20 cellular contexts compared by ENCODE assay signal in genomic region chr11:131129474-131129873, GRCh38.
DNase-seq lines count a peak whose midpoint lies in the region; ATAC-seq and TF ChIP-seq lines count a peak whose summit lies in the region.
"Had no signal": no experiment of that assay in that cellular context is flagged by ENCODE, and none has a peak within 500 bp of the region (broad histone marks: within the 10 kb centered on the region; RNA-seq: fewer than 3 reads in every experiment).

No MANE protein-coding gene starts in this region.

- H3K4me2 ChIP-seq in mesendoderm (ENCODE audit: low read length) = no peak overlapping the region
- H3K4me2 ChIP-seq: BLaER1 had no signal

- no peak overlapping the region for H3K4ac ChIP-seq in mesendoderm (ENCODE audit: low read depth, low read length)

- H4K8ac ChIP-seq in mesendoderm (ENCODE audit: low read depth, low read length) = no peak overlapping the region

- no peak overlapping the region for H3K4me3 ChIP-seq in mesendoderm (ENCODE audit: low read length)
- H3K4me3 ChIP-seq: BLaER1 had no signal

- H2BK15ac ChIP-seq in mesendoderm (replicated peaks; ENCODE audit: low read depth) = no peak overlapping the region

- no peak overlapping the region for H2AK5ac ChIP-seq in mesendoderm (ENCODE audit: low read length)

- POLR2A ChIA-PET in WTC11 (lab: Charles Lee) = no interaction called here

- no peak overlapping the region for H3K18ac ChIP-seq in mesendoderm (ENCODE audit: low read length)

- no peak overlapping the region for H3K9ac ChIP-seq in mesendoderm (ENCODE audit: low read length)
- H3K9ac ChIP-seq: BLaER1 had no signal

- H3K36me3 Mint-ChIP-seq in stimulated activated naive CD8-positive, alpha-beta T cell treated with anti-CD3 and anti-CD28 coated beads, Interleukin-15, Interleukin-2, amounts not matched to agents 100 ng/mL and 50 ng/mL, for 24 hours (ENCODE audit: low read depth) = no peaks in the 10 kb centered on the region
- peaks cover 7% of the 10 kb centered on the region; the same call in 1 of the 2 replicates for H3K36me3 Mint-ChIP-seq in WTC11
- H3K36me3 Mint-ChIP-seq: CD4-positive, CD25-positive, alpha-beta regulatory T cell; CD8-positive, alpha-beta T cell had no signal

- H4K5ac ChIP-seq in mesendoderm (ENCODE audit: low read length) = no peak overlapping the region

- no peaks in the 10 kb centered on the region for H3K79me2 ChIP-seq in mesendoderm (ENCODE audit: control insufficient read depth, insufficient read depth, low read length)

- whole genome bisulfite sequencing in mesendoderm (ENCODE audit: extremely low coverage, insufficient coverage, low lambda C conversion rate) = no CpG with 5 or more reads among the region's 2 CpGs

- peaks cover under 1% of the 10 kb centered on the region for H3K27me3 Mint-ChIP-seq in stimulated activated naive CD8-positive, alpha-beta T cell treated with anti-CD3 and anti-CD28 coated beads, Interleukin-15, Interleukin-2, amounts not matched to agents 100 ng/mL and 50 ng/mL, for 24 hours
- no peaks in the 10 kb centered on the region for H3K27me3 Mint-ChIP-seq in stimulated activated naive CD8-positive, alpha-beta T cell treated with anti-CD3 and anti-CD28 coated beads, Interleukin-15, amount 100 ng/mL, for 72 hours
- H3K27me3 Mint-ChIP-seq in WTC11 (ENCODE audit: low read depth) = no peaks in the 10 kb centered on the region; the same call in 1 of the 2 replicates
- H3K27me3 Mint-ChIP-seq: B cell had no signal

- no peak overlapping the region for H2BK120ac ChIP-seq in mesendoderm (ENCODE audit: low read depth, low read length)

- H2BK5ac ChIP-seq in mesendoderm (ENCODE audit: low read length) = no peak overlapping the region

- H3K79me1 ChIP-seq in mesendoderm (ENCODE audit: low read length) = no peaks in the 10 kb centered on the region

- H3K4me1 ChIP-seq in mesendoderm (ENCODE audit: control insufficient read depth, low read depth, low read length) = no peaks in the 10 kb centered on the region
- H3K4me1 ChIP-seq: BLaER1 had no signal

- no peaks in the 10 kb centered on the region for H3K4me1 Mint-ChIP-seq in stimulated activated naive CD8-positive, alpha-beta T cell treated with anti-CD3 and anti-CD28 coated beads, Interleukin-15, Interleukin-2, amounts not matched to agents 100 ng/mL and 50 ng/mL, for 24 hours (ENCODE audit: low read depth)
- no peaks in the 10 kb centered on the region for H3K4me1 Mint-ChIP-seq in stimulated activated naive CD8-positive, alpha-beta T cell treated with anti-CD3 and anti-CD28 coated beads, Interleukin-15, amount 100 ng/mL, for 72 hours
- H3K4me1 Mint-ChIP-seq in WTC11 = no peaks in the 10 kb centered on the region
- H3K4me1 Mint-ChIP-seq: B cell; CD4-positive, CD25-positive, alpha-beta regulatory T cell had no signal

- H3K9me3 Mint-ChIP-seq in stimulated activated naive CD8-positive, alpha-beta T cell treated with anti-CD3 and anti-CD28 coated beads, Interleukin-15, Interleukin-2, amounts not matched to agents 100 ng/mL and 50 ng/mL, for 24 hours = peaks cover 27% of the 10 kb centered on the region
- peaks cover 20 to 25% of the 10 kb centered on the region in 2 donors for H3K9me3 Mint-ChIP-seq in stimulated activated naive CD8-positive, alpha-beta T cell treated with anti-CD3 and anti-CD28 coated beads, Interleukin-15, amount 100 ng/mL, for 72 hours
- peaks cover 40% of the 10 kb centered on the region for H3K9me3 Mint-ChIP-seq in WTC11

- H3K27me3 ChIP-seq in mesendoderm (ENCODE audit: insufficient read depth, low read length, poor library complexity) = no peaks in the 10 kb centered on the region
- H3K27me3 ChIP-seq: BLaER1 had no signal

- TF ChIP-seq CTCF in WTC11 (IDR thresholded peaks at IDR 0.05) = no peak

- ATAC-seq in stimulated activated naive CD8-positive, alpha-beta T cell treated with anti-CD3 and anti-CD28 coated beads, Interleukin-15, amount 100 ng/mL, for 72 hours = no peak
- ATAC-seq in WTC11 (peak; percentile 60), HG03565 (IDR thresholded peaks at IDR 0.05; ENCODE audit: unreplicated experiment) (no peak)
- ATAC-seq: CD8-positive, alpha-beta T cell had no signal

- H3K23ac ChIP-seq in mesendoderm (ENCODE audit: low read length) = peak overlapping the region; percentile 11

- intact Hi-C loops in posterior vena cava (cut with DNase I) = no loop called here

- CTCF ChIA-PET in WTC11 (lab: Charles Lee) = interaction anchor here (1.0 kb wide), 1 partner anchor 26 kb away, joined by 3 read pairs; no protein-coding TSS in a partner anchor

- H3K56ac ChIP-seq in mesendoderm (ENCODE audit: low read length) = no peak overlapping the region

- no peaks in the 10 kb centered on the region for H3K36me3 ChIP-seq in mesendoderm (ENCODE audit: control insufficient read depth, insufficient read depth, low read length)
- H3K36me3 ChIP-seq: BLaER1 had no signal

- no peak for DNase-seq in stimulated activated naive CD8-positive, alpha-beta T cell treated with anti-CD3 and anti-CD28 coated beads, Interleukin-15, amount 100 ng/mL, for 72 hours
- no peak for DNase-seq in WTC11 (ENCODE audit: low spot score)
- DNase-seq in mesendoderm = peak; percentile 58
- DNase-seq in posterior vena cava (ENCODE audit: low spot score) = no peak
- no peak for DNase-seq in NCI-H2029 (lab: John Stamatoyannopoulos, UW)
- DNase-seq: CD4-positive, CD25-positive, alpha-beta regulatory T cell; CD8-positive, alpha-beta T cell; DMS 273 treated with DMSO at 0.1 percent for 48 hours; DMS79; EL; GF-D8; GOT3; H7; HCEC 1CT had no signal

- no peak overlapping the region for H3K27ac ChIP-seq in mesendoderm (ENCODE audit: low read depth, low read length)
- H3K27ac ChIP-seq: 22Rv1, BLaER1, C4-2B had no signal

- H3K27ac Mint-ChIP-seq in stimulated activated naive CD8-positive, alpha-beta T cell treated with anti-CD3 and anti-CD28 coated beads, Interleukin-15, Interleukin-2, amounts not matched to agents 100 ng/mL and 50 ng/mL, for 24 hours = peak overlapping the region; percentile 18
- H3K27ac Mint-ChIP-seq in stimulated activated naive CD8-positive, alpha-beta T cell treated with anti-CD3 and anti-CD28 coated beads, Interleukin-15, amount 100 ng/mL, for 72 hours = no peak overlapping the region
- no peak overlapping the region for H3K27ac Mint-ChIP-seq in WTC11
- H3K27ac Mint-ChIP-seq: B cell; CD4-positive, CD25-positive, alpha-beta regulatory T cell; CD8-positive, alpha-beta T cell had no signal

- H3K4me3 Mint-ChIP-seq in stimulated activated naive CD8-positive, alpha-beta T cell treated with anti-CD3 and anti-CD28 coated beads, Interleukin-15, Interleukin-2, amounts not matched to agents 100 ng/mL and 50 ng/mL, for 24 hours = no peak overlapping the region
- H3K4me3 Mint-ChIP-seq in stimulated activated naive CD8-positive, alpha-beta T cell treated with anti-CD3 and anti-CD28 coated beads, Interleukin-15, amount 100 ng/mL, for 72 hours = no peak overlapping the region
- no peak overlapping the region for H3K4me3 Mint-ChIP-seq in WTC11
- H3K4me3 Mint-ChIP-seq: B cell; CD4-positive, CD25-positive, alpha-beta regulatory T cell; CD8-positive, alpha-beta T cell had no signal

TF ChIP-seq in WTC11, 78 proteins besides CTCF, POLR2A, EP300 and RAD21 (continues in another document):
- TF ChIP-seq E2F5 (CRISPR knock-in tag; IDR thresholded peaks at IDR 0.05) = no peak
- TF ChIP-seq ZNF317 (CRISPR knock-in tag; IDR thresholded peaks at IDR 0.05; ENCODE audit: borderline replicate concordance, low read depth) = no peak
- no peak for TF ChIP-seq ERG (CRISPR knock-in tag; IDR thresholded peaks at IDR 0.05)
- no peak for TF ChIP-seq CDX4 (CRISPR knock-in tag; IDR thresholded peaks at IDR 0.05; ENCODE audit: borderline replicate concordance)
- no peak for TF ChIP-seq FOXP1 (CRISPR knock-in tag; IDR thresholded peaks at IDR 0.05; ENCODE audit: borderline replicate concordance)
- TF ChIP-seq HMGXB4 (CRISPR knock-in tag; IDR thresholded peaks at IDR 0.05) = no peak
- TF ChIP-seq ZBTB21 (CRISPR knock-in tag; IDR thresholded peaks at IDR 0.05; ENCODE audit: borderline replicate concordance) = no peak
- no peak for TF ChIP-seq MXD4 (CRISPR knock-in tag; IDR thresholded peaks at IDR 0.05; ENCODE audit: borderline replicate concordance)
- TF ChIP-seq NR1H2 (CRISPR knock-in tag; IDR thresholded peaks at IDR 0.05) = no peak
